8 cellular contexts compared by ENCODE assay signal in the genomic region with DNA sequence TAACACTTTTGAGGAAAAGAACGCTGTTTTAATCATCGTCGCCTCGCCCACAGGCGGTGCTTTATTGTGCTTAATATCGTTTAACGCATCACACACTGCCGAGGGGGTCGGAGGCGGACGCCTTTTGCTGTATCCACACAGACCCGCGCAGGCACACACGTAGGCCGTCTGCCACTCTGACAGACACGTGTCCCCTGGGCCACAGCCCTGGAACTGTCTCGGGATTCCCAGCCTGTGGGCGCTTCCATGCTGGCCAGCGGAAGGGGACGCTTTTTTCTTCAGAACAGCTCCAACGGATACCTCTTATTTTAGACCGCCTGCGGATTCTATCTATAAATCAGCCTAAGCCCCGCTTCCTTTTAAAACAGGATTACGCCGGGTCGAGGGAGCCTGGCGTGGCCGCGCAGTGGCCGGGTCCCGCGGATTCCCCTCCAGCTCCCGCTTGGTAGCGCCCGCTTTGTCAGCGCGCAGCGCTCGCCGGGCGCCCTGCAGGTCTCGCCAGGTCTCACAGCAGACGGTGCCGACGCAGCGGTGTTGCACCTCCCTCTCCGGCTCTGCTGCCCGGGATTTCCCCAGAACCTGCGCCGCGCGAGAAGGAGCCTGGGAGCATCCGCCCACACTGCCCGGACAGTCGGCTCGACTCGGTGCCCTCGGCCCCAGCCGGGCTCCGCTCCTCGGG. TPM values are rescaled to one million over a fixed set of nuclear protein-coding genes. Genes with fewer than 3 reads are reported as not detected.
DNase-seq lines count a peak whose midpoint lies in the region; ATAC-seq and TF ChIP-seq lines count a peak whose summit lies in the region.

A gene with protein sequence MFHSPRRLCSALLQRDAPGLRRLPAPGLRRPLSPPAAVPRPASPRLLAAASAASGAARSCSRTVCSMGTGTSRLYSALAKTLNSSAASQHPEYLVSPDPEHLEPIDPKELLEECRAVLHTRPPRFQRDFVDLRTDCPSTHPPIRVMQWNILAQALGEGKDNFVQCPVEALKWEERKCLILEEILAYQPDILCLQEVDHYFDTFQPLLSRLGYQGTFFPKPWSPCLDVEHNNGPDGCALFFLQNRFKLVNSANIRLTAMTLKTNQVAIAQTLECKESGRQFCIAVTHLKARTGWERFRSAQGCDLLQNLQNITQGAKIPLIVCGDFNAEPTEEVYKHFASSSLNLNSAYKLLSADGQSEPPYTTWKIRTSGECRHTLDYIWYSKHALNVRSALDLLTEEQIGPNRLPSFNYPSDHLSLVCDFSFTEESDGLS (plus strand): TSS at position 513 of the 679 bp plus-strand sequence. CDS start 201 bp downstream, outside the sequence.

- no peak for TF ChIP-seq CTCF in H9 (conservative IDR thresholded peaks at IDR 0.05)

- no peaks in the 10 kb centered on the region; the same call in 1 of the 2 replicates for H3K27me3 Mint-ChIP-seq in H9 (ENCODE audit: low read depth)
- no peaks in the 10 kb centered on the region for H3K27me3 Mint-ChIP-seq in natural killer cell treated with Interleukin-12 subunit alpha and Interleukin-12 subunit beta and Interleukin-15 and Interleukin-18, amount 100 ng/mL, for 72 hours

- peaks cover 20% of the 10 kb centered on the region; the same call in 1 of the 2 replicates for H3K79me2 ChIP-seq in H9 (ENCODE audit: insufficient read depth, low read length)

- DNase-seq in G401 (ENCODE audit: low spot score) (peak; percentile 87), H9 (peak; percentile 87), M059J (ENCODE audit: low read depth) (peak; percentile 85), fibroblast of peridontal ligament (ENCODE audit: extremely low read depth) (peak; percentile 82)
- peak; percentile 90 for DNase-seq in activated T-helper 9 cell treated with anti-CD3 and anti-CD28 coated beads, Interleukin-2, amount 50 U/mL, for 16 hours (ENCODE audit: low read depth)
- peak; percentile 97 for DNase-seq in natural killer cell treated with Interleukin-12 subunit alpha and Interleukin-12 subunit beta and Interleukin-15 and Interleukin-18, amount 100 ng/mL, for 72 hours (ENCODE audit: low spot score)
- DNase-seq in stimulated activated naive CD4-positive, alpha-beta T cell treated with Interleukin-2 at 50 U/mL for 16 hours (lab: John Stamatoyannopoulos, UW): peak; percentile 96

- no peak within 1 kb of the TSS for H3K23ac ChIP-seq in H9 (ENCODE audit: insufficient read length, low read depth, low read length)

- no peak within 1 kb of the TSS for H2BK12ac ChIP-seq in H9 (ENCODE audit: insufficient read length, low read depth, low read length)

- H2AK5ac ChIP-seq in H9 (ENCODE audit: insufficient read length, low read length): no peak within 1 kb of the TSS

- peak within 1 kb of the TSS; percentile 47 for H3K4me2 ChIP-seq in H9 (ENCODE audit: insufficient read depth, insufficient read length, low read length)

- H3K4ac ChIP-seq in H9 (ENCODE audit: low read depth, low read length): no peak within 1 kb of the TSS

- in situ Hi-C loops in G401 (cut with HindIII; ENCODE audit: low sequenced_read_pairs): no loop called here

- peaks cover 4% of the 10 kb centered on the region for H3K23me2 ChIP-seq in H9 (ENCODE audit: insufficient read length, low read depth, low read length, poor library complexity, severe bottlenecking)

- peak; percentile 97 to 98 for ATAC-seq in natural killer cell treated with Interleukin-12 subunit alpha and Interleukin-12 subunit beta and Interleukin-15 and Interleukin-18, amount 100 ng/mL, for 72 hours

- peaks cover 0 to 11% (median 5%) of the 10 kb centered on the region in 3 experiments; a peak in 3 of 7 replicates for H3K36me3 Mint-ChIP-seq in H9 (ENCODE audit: insufficient read depth in 1 of 3, low read depth in 3 of 3)
- no peaks in the 10 kb centered on the region for H3K36me3 Mint-ChIP-seq in natural killer cell treated with Interleukin-12 subunit alpha and Interleukin-12 subunit beta and Interleukin-15 and Interleukin-18, amount 100 ng/mL, for 72 hours

- H3K18ac ChIP-seq in H9 (ENCODE audit: insufficient read length, low read depth, low read length): peak within 1 kb of the TSS; percentile 86

- H3K4me1 ChIP-seq in H9 (ENCODE audit: insufficient read depth, low read length): peaks cover 13% of the 10 kb centered on the region

- no CpG with 5 or more reads among the region's 62 CpGs for WGBS in H9 (ENCODE audit: extremely low coverage, insufficient read length, low lambda C conversion rate)

- peaks cover 50 to 53% of the 10 kb centered on the region in 2 experiments for H3K4me1 Mint-ChIP-seq in H9
- peaks cover 19 to 23% of the 10 kb centered on the region in 2 donors for H3K4me1 Mint-ChIP-seq in natural killer cell treated with Interleukin-12 subunit alpha and Interleukin-12 subunit beta and Interleukin-15 and Interleukin-18, amount 100 ng/mL, for 72 hours (ENCODE audit: low read depth in 2 of 2)

- TF ChIP-seq POLR2A in Raji (IDR thresholded peaks at IDR 0.05; ENCODE audit: insufficient read depth, low read depth, low read length): peak; percentile 99

- H3K79me1 ChIP-seq in H9 (ENCODE audit: insufficient read depth, low read depth, low read length, poor library complexity, severe bottlenecking): no peaks in the 10 kb centered on the region

- H3K9ac ChIP-seq in H9 (ENCODE audit: extremely low read depth, insufficient read length, low read length): peak within 1 kb of the TSS; percentile 93

- H2BK120ac ChIP-seq in H9 (ENCODE audit: low read depth, low read length, poor library complexity, severe bottlenecking): peak within 1 kb of the TSS; percentile 89

- no peak within 1 kb of the TSS for H4K5ac ChIP-seq in H9 (ENCODE audit: insufficient read length, low read depth, low read length)

- H2BK5ac ChIP-seq in H9 (ENCODE audit: insufficient read length, low read length): no peak within 1 kb of the TSS

- H2BK15ac ChIP-seq in H9 (ENCODE audit: low read depth, low read length): no peak within 1 kb of the TSS

- no peak within 1 kb of the TSS for H2BK20ac ChIP-seq in H9 (ENCODE audit: low read depth, low read length, poor library complexity, severe bottlenecking)

- no peaks in the 10 kb centered on the region; a peak in 1 of 5 replicates for H3K9me3 Mint-ChIP-seq in H9
- no peaks in the 10 kb centered on the region for H3K9me3 Mint-ChIP-seq in natural killer cell treated with Interleukin-12 subunit alpha and Interleukin-12 subunit beta and Interleukin-15 and Interleukin-18, amount 100 ng/mL, for 72 hours

- no peak within 1 kb of the TSS for H3T11ph ChIP-seq in H9 (ENCODE audit: low read length)

- H4K20me1 ChIP-seq in H9 (ENCODE audit: control insufficient read depth, insufficient read depth, insufficient read length): no peaks in the 10 kb centered on the region

- H3K56ac ChIP-seq in H9 (ENCODE audit: insufficient read length, low read depth, low read length): no peak within 1 kb of the TSS

- no peak within 1 kb of the TSS for H4K8ac ChIP-seq in H9 (replicated peaks; ENCODE audit: insufficient read length, low read depth, low read length)

- H3K4me3 Mint-ChIP-seq in H9: peak within 1 kb of the TSS; percentile 92 to 98
- peak within 1 kb of the TSS; percentile 85 for H3K4me3 Mint-ChIP-seq in natural killer cell treated with Interleukin-12 subunit alpha and Interleukin-12 subunit beta and Interleukin-15 and Interleukin-18, amount 100 ng/mL, for 72 hours

- H3K14ac ChIP-seq in H9 (ENCODE audit: insufficient read depth, low read length): peak within 1 kb of the TSS; percentile 91

- peak within 1 kb of the TSS; percentile 47 for H3K27ac ChIP-seq in H9 (ENCODE audit: insufficient read length, low read depth, low read length)

- no peak within 1 kb of the TSS for H2AFZ ChIP-seq in H9 (ENCODE audit: low read length)

- no peak within 1 kb of the TSS for H4K91ac ChIP-seq in H9 (ENCODE audit: insufficient read length, low read depth, low read length)

- H3K27ac Mint-ChIP-seq in H9: peak within 1 kb of the TSS; percentile 98 to 100 (median 99)
- H3K27ac Mint-ChIP-seq in natural killer cell treated with Interleukin-12 subunit alpha and Interleukin-12 subunit beta and Interleukin-15 and Interleukin-18, amount 100 ng/mL, for 72 hours: peak within 1 kb of the TSS; percentile 74 to 94

- no peaks in the 10 kb centered on the region for H3K9me3 ChIP-seq in H9 (ENCODE audit: control insufficient read depth, low read depth, low read length)

- H3K27me3 ChIP-seq in H9 (ENCODE audit: insufficient read depth, low read length): no peaks in the 10 kb centered on the region

RNA-seq across cellular contexts. Expression of the gene that starts here (rescaled TPM):
- 24.3 and 29.2 TPM in 2 replicates for total RNA-seq in G401 (2014; rRNA removed; shearing (Covaris generic))
- 36.3 and 37.3 TPM in 2 replicates for total RNA-seq in H9 (2021)
- total RNA-seq in M059J (2014; rRNA removed; shearing (Covaris generic)): 10.7 and 18.2 TPM in 2 replicates
- 10 to 100 TPM in 1 of 2 donors, 1 to 10 TPM in 1; 9.9 to 19.7 TPM for total RNA-seq in natural killer cell treated with Interleukin-12 subunit alpha and Interleukin-12 subunit beta and Interleukin-15 and Interleukin-18, amount 100 ng/mL, for 72 hours

Comparison
In these comparisons a context has a peak if more than half of its experiments do, and no peak if none do; other contexts are left out.
1. Peak in every context shown above with its lines: DNase-seq, ATAC-seq and H3K27ac ChIP-seq.